Comparison of ENCODE assay signal across 20 cellular contexts in genomic region chr6:134166529-134167221, GRCh38.
A peak's percentile ranks its signal among the peaks of the same experiment; 100 is the strongest.
DNase-seq lines count a peak whose midpoint lies in the region; ATAC-seq and TF ChIP-seq lines count a peak whose summit lies in the region.
"Had no signal": no experiment of that assay in that cellular context is flagged by ENCODE, and none has a peak within 500 bp of the region (broad histone marks: within the 10 kb centered on the region; RNA-seq: fewer than 3 reads in every experiment).

No MANE protein-coding gene starts in this region.

- no peak overlapping the region for H3K18ac ChIP-seq in mesendoderm (ENCODE audit: low read length)

- peaks cover 63% of the 10 kb centered on the region for H3K4me1 ChIP-seq in body of pancreas
- H3K4me1 ChIP-seq in mesendoderm (ENCODE audit: control insufficient read depth, low read depth, low read length): no peaks in the 10 kb centered on the region

- H3K9me3 ChIP-seq in body of pancreas: no peaks in the 10 kb centered on the region
- H3K9me3 ChIP-seq: adrenal gland had no signal

- no peak overlapping the region for H2BK120ac ChIP-seq in mesendoderm (ENCODE audit: low read depth, low read length)

- no peak overlapping the region for H3K23ac ChIP-seq in mesendoderm (ENCODE audit: low read length)

- H3K27me3 Mint-ChIP-seq in T-helper 1 cell treated with Interleukin-12 subunit alpha and Interleukin-12 subunit beta and Interleukin-4 antibody, amounts not matched to agents 30 μg/mL and 1 μg/mL, for 36 hours (ENCODE audit: low read depth): no peaks in the 10 kb centered on the region
- H3K27me3 Mint-ChIP-seq: activated T-helper 17 cell treated with anti-CD3 and anti-CD28 coated beads, Interleukin-2, amount 50 U/mL, for 72 hours; CD4-positive, alpha-beta T cell; naive B cell; progenitor cell of endocrine pancreas; stimulated activated naive CD8-positive, alpha-beta T cell treated with anti-CD3 and anti-CD28 coated beads, Interleukin-15, Interleukin-2, amounts not matched to agents 100 ng/mL and 50 ng/mL, for 24 hours had no signal

- no peak for TF ChIP-seq CTCF in body of pancreas (IDR thresholded peaks at IDR 0.05)

- peak in 1 of 3 donors; percentile 55 for TF ChIP-seq POLR2A in body of pancreas (IDR thresholded peaks at IDR 0.05)

- no peak overlapping the region for H3K4me3 ChIP-seq in body of pancreas
- no peak overlapping the region for H3K4me3 ChIP-seq in mesendoderm (ENCODE audit: low read length)
- H3K4me3 ChIP-seq: adrenal gland had no signal

- ATAC-seq in body of pancreas (peak; percentile 19), left colon (peak; percentile 38)
- ATAC-seq in stimulated activated effector memory CD8-positive, alpha-beta T cell treated with anti-CD3 and anti-CD28 coated beads, Interleukin-12 subunit alpha, Interleukin-12 subunit beta, amount 100 ng/mL, for 72 hours: peak; percentile 8
- ATAC-seq: activated T-helper 17 cell treated with anti-CD3 and anti-CD28 coated beads, Interleukin-2, amount 50 U/mL, for 72 hours; HCT116 had no signal

- H2AK5ac ChIP-seq in mesendoderm (ENCODE audit: low read length): no peak overlapping the region

- intact Hi-C loops in body of pancreas (cut with DNase I): loop anchor here (5.0 kb wide), 1 partner anchor 716 kb away; no protein-coding TSS in a partner anchor
- intact Hi-C loops in left colon (cut with DNase I, micrococcal nuclease): loop anchor here in 1 of 2 donors (5.0 kb wide), 1 partner anchor 476 kb away; no protein-coding TSS in a partner anchor

- DNase-seq in T-helper 1 cell (no peak), body of pancreas (no peak), left colon (no peak), mesendoderm (no peak), islet precursor cell (no peak), EL (no peak)
- DNase-seq in stimulated activated effector memory CD8-positive, alpha-beta T cell treated with anti-CD3 and anti-CD28 coated beads, Interleukin-12 subunit alpha, Interleukin-12 subunit beta, amount 100 ng/mL, for 72 hours (ENCODE audit: low spot score in 2 of 2): no peak
- DNase-seq: CD4-positive, alpha-beta T cell; cerebellar nuclear complex; MM.1S; naive B cell; NCI-H187; NCI-H345; stimulated activated CD4-positive, alpha-beta T cell treated with anti-CD3 and anti-CD28 coated beads, Interleukin-12 subunit alpha, Interleukin-12 subunit beta, amount 100 ng/mL, for 4 hours had no signal

- H3K4me2 ChIP-seq in mesendoderm (ENCODE audit: low read length): no peak overlapping the region

- no peaks in the 10 kb centered on the region for H3K79me1 ChIP-seq in mesendoderm (ENCODE audit: low read length)

- no peak overlapping the region for H2BK15ac ChIP-seq in mesendoderm (replicated peaks; ENCODE audit: low read depth)

- no peak overlapping the region for H3K56ac ChIP-seq in mesendoderm (ENCODE audit: low read length)

- H3K36me3 ChIP-seq in body of pancreas (replicated peaks in 1 of 2; ENCODE audit: insufficient read depth in 1 of 2, low read depth in 2 of 2): peaks cover 4 to 18% of the 10 kb centered on the region in 2 donors
- H3K36me3 ChIP-seq in mesendoderm (ENCODE audit: control insufficient read depth, insufficient read depth, low read length): no peaks in the 10 kb centered on the region

- H3K9ac ChIP-seq in mesendoderm (ENCODE audit: low read length): no peak overlapping the region

- H3K79me2 ChIP-seq in mesendoderm (ENCODE audit: control insufficient read depth, insufficient read depth, low read length): no peaks in the 10 kb centered on the region

- WGBS in body of pancreas, 2 donors: 28 to 36% methylated on average over 6 of the region's 6 CpGs
- WGBS in mesendoderm (ENCODE audit: extremely low coverage, insufficient coverage, low lambda C conversion rate): no CpG with 5 or more reads among the region's 6 CpGs

- H4K5ac ChIP-seq in mesendoderm (ENCODE audit: low read length): no peak overlapping the region

- no peak overlapping the region for H3K4me3 Mint-ChIP-seq in T-helper 1 cell treated with Interleukin-12 subunit alpha and Interleukin-12 subunit beta and Interleukin-4 antibody, amounts not matched to agents 30 μg/mL and 1 μg/mL, for 36 hours
- H3K4me3 Mint-ChIP-seq in stimulated activated effector memory CD8-positive, alpha-beta T cell treated with anti-CD3 and anti-CD28 coated beads, Interleukin-12 subunit alpha, Interleukin-12 subunit beta, amount 100 ng/mL, for 72 hours: no peak overlapping the region
- H3K4me3 Mint-ChIP-seq: activated T-helper 17 cell treated with anti-CD3 and anti-CD28 coated beads, Interleukin-2, amount 50 U/mL, for 72 hours; CD4-positive, alpha-beta T cell; stimulated activated naive CD8-positive, alpha-beta T cell treated with anti-CD3 and anti-CD28 coated beads, Interleukin-15, Interleukin-2, amounts not matched to agents 100 ng/mL and 50 ng/mL, for 24 hours had no signal

- H3K27ac ChIP-seq in body of pancreas (peak overlapping the region in 2 of 4 donors; percentile 99 to 100), mesendoderm (ENCODE audit: low read depth, low read length) (no peak overlapping the region)
- H3K27ac ChIP-seq: adrenal gland had no signal

- H3K27me3 ChIP-seq in body of pancreas (no peaks in the 10 kb centered on the region), mesendoderm (ENCODE audit: insufficient read depth, low read length, poor library complexity) (no peaks in the 10 kb centered on the region)
- H3K27me3 ChIP-seq: adrenal gland had no signal

- H3K9me3 Mint-ChIP-seq in T-helper 1 cell treated with Interleukin-12 subunit alpha and Interleukin-12 subunit beta and Interleukin-4 antibody, amounts not matched to agents 30 μg/mL and 1 μg/mL, for 36 hours: no peaks in the 10 kb centered on the region
- no peaks in the 10 kb centered on the region for H3K9me3 Mint-ChIP-seq in stimulated activated effector memory CD8-positive, alpha-beta T cell treated with anti-CD3 and anti-CD28 coated beads, Interleukin-12 subunit alpha, Interleukin-12 subunit beta, amount 100 ng/mL, for 72 hours
- H3K9me3 Mint-ChIP-seq: activated T-helper 17 cell treated with anti-CD3 and anti-CD28 coated beads, Interleukin-2, amount 50 U/mL, for 72 hours; CD4-positive, alpha-beta T cell; naive B cell; stimulated activated naive CD8-positive, alpha-beta T cell treated with anti-CD3 and anti-CD28 coated beads, Interleukin-15, Interleukin-2, amounts not matched to agents 100 ng/mL and 50 ng/mL, for 24 hours had no signal

- H2BK5ac ChIP-seq in mesendoderm (ENCODE audit: low read length): no peak overlapping the region

- peaks cover 33% of the 10 kb centered on the region for H3K36me3 Mint-ChIP-seq in T-helper 1 cell treated with Interleukin-12 subunit alpha and Interleukin-12 subunit beta and Interleukin-4 antibody, amounts not matched to agents 30 μg/mL and 1 μg/mL, for 36 hours (ENCODE audit: low read depth)
- H3K36me3 Mint-ChIP-seq in stimulated activated effector memory CD8-positive, alpha-beta T cell treated with anti-CD3 and anti-CD28 coated beads, Interleukin-12 subunit alpha, Interleukin-12 subunit beta, amount 100 ng/mL, for 72 hours: peaks cover 47% of the 10 kb centered on the region

- H4K8ac ChIP-seq in mesendoderm (ENCODE audit: low read depth, low read length): no peak overlapping the region

- H3K4ac ChIP-seq in mesendoderm (ENCODE audit: low read depth, low read length): no peak overlapping the region

- peak overlapping the region; percentile 18 for H3K27ac Mint-ChIP-seq in T-helper 1 cell treated with Interleukin-12 subunit alpha and Interleukin-12 subunit beta and Interleukin-4 antibody, amounts not matched to agents 30 μg/mL and 1 μg/mL, for 36 hours
- H3K27ac Mint-ChIP-seq in stimulated activated effector memory CD8-positive, alpha-beta T cell treated with anti-CD3 and anti-CD28 coated beads, Interleukin-12 subunit alpha, Interleukin-12 subunit beta, amount 100 ng/mL, for 72 hours: no peak overlapping the region
- H3K27ac Mint-ChIP-seq: activated T-helper 17 cell treated with anti-CD3 and anti-CD28 coated beads, Interleukin-2, amount 50 U/mL, for 72 hours; CD4-positive, alpha-beta T cell; progenitor cell of endocrine pancreas; stimulated activated naive CD8-positive, alpha-beta T cell treated with anti-CD3 and anti-CD28 coated beads, Interleukin-15, Interleukin-2, amounts not matched to agents 100 ng/mL and 50 ng/mL, for 24 hours had no signal

- H3K4me1 Mint-ChIP-seq in T-helper 1 cell treated with Interleukin-12 subunit alpha and Interleukin-12 subunit beta and Interleukin-4 antibody, amounts not matched to agents 30 μg/mL and 1 μg/mL, for 36 hours (ENCODE audit: low read depth): peaks cover 24% of the 10 kb centered on the region
- H3K4me1 Mint-ChIP-seq in stimulated activated effector memory CD8-positive, alpha-beta T cell treated with anti-CD3 and anti-CD28 coated beads, Interleukin-12 subunit alpha, Interleukin-12 subunit beta, amount 100 ng/mL, for 72 hours: peaks cover 21% of the 10 kb centered on the region
